ENCODE assay signal across 10 cellular contexts in the genomic region with DNA sequence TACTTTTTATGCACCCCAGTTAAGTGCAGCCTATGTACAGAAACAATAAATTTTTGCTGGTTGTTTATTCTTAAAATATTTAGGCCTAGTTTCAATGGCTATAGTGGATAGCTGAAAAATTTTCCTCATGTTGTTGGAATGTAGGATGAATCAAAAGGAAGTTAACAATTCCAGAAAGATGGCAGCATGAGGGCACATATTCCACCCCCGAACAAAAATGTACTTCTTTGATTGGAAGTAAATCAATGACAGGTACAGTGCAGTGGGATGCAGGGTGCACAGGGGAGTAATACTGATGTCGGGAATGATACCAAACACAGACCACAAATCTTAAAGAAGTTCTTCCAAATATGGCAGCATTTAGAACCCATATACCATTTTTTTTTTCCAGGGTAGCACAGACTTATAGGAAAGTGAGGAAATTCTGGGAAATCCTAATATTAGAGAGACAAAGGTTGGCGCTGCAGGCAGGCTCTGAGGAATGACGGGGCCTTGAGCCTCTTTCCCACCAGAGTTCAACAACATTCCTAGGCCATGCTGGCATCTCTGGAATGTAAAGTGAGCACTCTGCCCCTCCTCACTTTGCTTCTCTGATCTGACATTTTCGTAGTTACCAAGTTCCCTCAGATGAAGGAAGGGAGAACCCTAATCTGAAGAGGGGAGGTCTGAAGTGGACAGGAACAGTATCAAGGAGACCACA. TPM values are rescaled to one million over a fixed set of nuclear protein-coding genes. Genes with fewer than 3 reads are reported as not detected.
A peak's percentile ranks its signal among the peaks of the same experiment; 100 is the strongest.
DNase-seq lines count a peak whose midpoint lies in the region; FAIRE-seq and TF ChIP-seq lines count a peak whose summit lies in the region.
"Had no signal": no experiment of that assay in that cellular context is flagged by ENCODE, and none has a peak within 500 bp of the region (broad histone marks: within the 10 kb centered on the region; RNA-seq: fewer than 3 reads in every experiment).

No MANE protein-coding gene starts in this region.

- peak overlapping the region in 1 of 4 donors; percentile 1 for H3K27ac ChIP-seq in sigmoid colon

- FAIRE-seq in H54 (lab: Jason Lieb, UNC), result peak; percentile 90

- WGBS in sigmoid colon, 2 donors, result 70% methylated on average over 5 of the region's 5 CpGs

- H3K9me3 ChIP-seq in sigmoid colon, result peaks cover 0 to 4% (median 0%) of the 10 kb centered on the region in 4 donors

- intact Hi-C loops in sigmoid colon (cut with DNase I), result no loop called here

- H3K27me3 ChIP-seq in sigmoid colon, result no peaks in the 10 kb centered on the region

- TF ChIP-seq POLR2A in H54 (IDR thresholded peaks at IDR 0.05; ENCODE audit: low read depth, low read length), result no peak
- no peak for TF ChIP-seq POLR2A in sigmoid colon (IDR thresholded peaks at IDR 0.05)

- no peaks in the 10 kb centered on the region for H3K36me3 ChIP-seq in sigmoid colon

- TF ChIP-seq EP300 in sigmoid colon (IDR thresholded peaks at IDR 0.05), result no peak

- DNase-seq in H54 (ENCODE audit: insufficient read length, low spot score), result peak; percentile 38
- DNase-seq in SW 1271 (lab: John Stamatoyannopoulos, UW), result peak; percentile 21 to 73
- DNase-seq in glomerular visceral epithelial cell (ENCODE audit: extremely low spot score), result peak; percentile 86
- peak; percentile 40 for DNase-seq in retina
- no peak for DNase-seq in amniotic stem cell (lab: John Stamatoyannopoulos, UW)
- no peak for DNase-seq in GM20000 (ENCODE audit: low spot score)
- DNase-seq in sigmoid colon, result no peak
- DNase-seq in stimulated activated CD4-positive, alpha-beta T cell treated with anti-CD3 and anti-CD28 coated beads, Interleukin-2, amount 100 ng/mL, for 24 hours, result no peak
- DNase-seq: NCI-H2029, SHP77 treated with DMSO at 0.1 percent for 48 hours had no signal

- no peak overlapping the region for H3K4me3 ChIP-seq in sigmoid colon

- TF ChIP-seq CTCF in GM20000 (IDR thresholded peaks at IDR 0.05; ENCODE audit: extremely low read depth, missing control alignments) (no peak), sigmoid colon (IDR thresholded peaks at IDR 0.05) (no peak)

- H3K4me1 ChIP-seq in sigmoid colon, result peaks cover 0 to 25% (median 14%) of the 10 kb centered on the region in 4 donors

RNA-seq across cellular contexts. Expression of a gene that starts 36.6 kb away (rescaled TPM):
- total RNA-seq in sigmoid colon, result 10 to 100 TPM in 2 of 4 donors, 1 to 10 TPM in 2; 5.5 to 14.9 (median 10.5) TPM
- polyA plus RNA-seq in sigmoid colon, result 1 to 10 TPM in 1 of 3 donors, under 1 TPM in 2; under 0.01 to 2.7 (median 0.46) TPM

Comparison
In these comparisons a context has a peak if more than half of its experiments do, and no peak if none do; other contexts are left out.
1. DNase-seq: peak in H54 (single experiment), SW 1271 (2 of 2), glomerular visceral epithelial cell (single experiment) and retina (single experiment); none in amniotic stem cell (single experiment), GM20000 (single experiment), sigmoid colon (single experiment) and stimulated activated CD4-positive, alpha-beta T cell treated with anti-CD3 and anti-CD28 coated beads, Interleukin-2, amount 100 ng/mL, for 24 hours (0 of 2).